26 cellular contexts compared by ENCODE assay signal in genomic region chr7:44433255-44434022, GRCh38. TPM values are rescaled to one million over a fixed set of nuclear protein-coding genes. Genes with fewer than 3 reads are reported as not detected.
A peak's percentile ranks its signal among the peaks of the same experiment; 100 is the strongest.
DNase-seq lines count a peak whose midpoint lies in the region; ATAC-seq and TF ChIP-seq lines count a peak whose summit lies in the region.
"Had no signal": no experiment of that assay in that cellular context is flagged by ENCODE, and none has a peak within 500 bp of the region (broad histone marks: within the 10 kb centered on the region; RNA-seq: fewer than 3 reads in every experiment).

No MANE protein-coding gene starts in this region.

- H3K27me3 Mint-ChIP-seq in CD4-positive, alpha-beta T cell, result no peaks in the 10 kb centered on the region
- no peaks in the 10 kb centered on the region for H3K27me3 Mint-ChIP-seq in activated T-helper 17 cell treated with anti-CD3 and anti-CD28 coated beads, Interleukin-2, amount 50 U/mL, for 72 hours
- H3K27me3 Mint-ChIP-seq: activated CD4-positive, alpha-beta T cell treated with anti-CD3 and anti-CD28 coated beads, Interleukin-2, amount 10 ng/mL, durations not matched to agents 7 days and 5 days; activated CD8-positive, alpha-beta memory T cell treated with anti-CD3 and anti-CD28 coated beads, Interleukin-2, amount 10 ng/mL, durations not matched to agents 7 days and 5 days; activated naive CD4-positive, alpha-beta T cell treated with anti-CD3 and anti-CD28 coated beads, Interleukin-2, amount 50 U/mL, for 24 hours had no signal

- intact Hi-C loops in CD4-positive, alpha-beta T cell (cut with DNase I, micrococcal nuclease), result loop anchor here (2.0 to 5.0 kb wide), 2 partner anchors 19 to 44 kb away; no protein-coding TSS in a partner anchor

- H3K4me3 ChIP-seq in BLaER1 (no peak overlapping the region), neuronal stem cell (ENCODE audit: low read length in 2 of 2) (peak overlapping the region in 1 of 2 donors; percentile 73)
- H3K4me3 ChIP-seq: heart right ventricle, vagina had no signal

- peak overlapping the region; percentile 12 for H3K27ac Mint-ChIP-seq in CD4-positive, alpha-beta T cell
- H3K27ac Mint-ChIP-seq in activated T-helper 17 cell treated with anti-CD3 and anti-CD28 coated beads, Interleukin-2, amount 50 U/mL, for 72 hours, result peak overlapping the region; percentile 53
- H3K27ac Mint-ChIP-seq: activated CD4-positive, alpha-beta T cell treated with anti-CD3 and anti-CD28 coated beads, Interleukin-2, amount 10 ng/mL, durations not matched to agents 7 days and 5 days; activated CD8-positive, alpha-beta memory T cell treated with anti-CD3 and anti-CD28 coated beads, Interleukin-2, amount 10 ng/mL, durations not matched to agents 7 days and 5 days had no signal

- peak overlapping the region; percentile 33 for H3K18ac ChIP-seq in neuronal stem cell (ENCODE audit: low read length)

- no peaks in the 10 kb centered on the region for H3K9me3 Mint-ChIP-seq in CD4-positive, alpha-beta T cell
- no peaks in the 10 kb centered on the region for H3K9me3 Mint-ChIP-seq in activated T-helper 17 cell treated with anti-CD3 and anti-CD28 coated beads, Interleukin-2, amount 50 U/mL, for 72 hours
- H3K9me3 Mint-ChIP-seq: activated naive CD4-positive, alpha-beta T cell treated with anti-CD3 and anti-CD28 coated beads, Interleukin-2, amount 50 U/mL, for 24 hours; activated T-helper 1 cell treated with anti-CD3 and anti-CD28 coated beads, Interleukin-12 subunit alpha, Interleukin-12 subunit beta, Interleukin-2, Interleukin-4 antibody, amounts not matched to agents 30 ng/mL and 10 ng/mL and 1 ng/mL, durations not matched to agents 14 hours and 24 hours and 36 hours had no signal

- peaks cover 11% of the 10 kb centered on the region for H3K79me1 ChIP-seq in neuronal stem cell (ENCODE audit: low read depth, low read length)

- peaks cover 95% of the 10 kb centered on the region for H4K20me1 ChIP-seq in BLaER1

- no peak overlapping the region for H2BK15ac ChIP-seq in neuronal stem cell (ENCODE audit: low read length)

- H3K4ac ChIP-seq in neuronal stem cell (ENCODE audit: low read length), result peak overlapping the region; percentile 53

- no peak for TF ChIP-seq CTCF in CD4-positive, alpha-beta T cell (IDR thresholded peaks at IDR 0.05)

- H2BK120ac ChIP-seq in neuronal stem cell (ENCODE audit: low read depth, low read length), result no peak overlapping the region

- no peak overlapping the region for H2AFZ ChIP-seq in neuronal stem cell (ENCODE audit: low read length)

- H3K4me2 ChIP-seq in BLaER1 (peak overlapping the region; percentile 69), neuronal stem cell (ENCODE audit: insufficient read depth, low read length, poor library complexity, severe bottlenecking) (no peak overlapping the region)

- peaks cover 79% of the 10 kb centered on the region for H3K4me1 Mint-ChIP-seq in CD4-positive, alpha-beta T cell (ENCODE audit: low read depth)
- H3K4me1 Mint-ChIP-seq in activated T-helper 17 cell treated with anti-CD3 and anti-CD28 coated beads, Interleukin-2, amount 50 U/mL, for 72 hours, result peaks cover 31% of the 10 kb centered on the region

- H3K36me3 ChIP-seq in BLaER1 (peaks cover 44% of the 10 kb centered on the region), neuronal stem cell (replicated peaks in 1 of 2; ENCODE audit: control insufficient read depth in 2 of 2, insufficient read depth in 2 of 2, low read length in 2 of 2) (peaks cover 7 to 15% of the 10 kb centered on the region in 2 donors)
- H3K36me3 ChIP-seq: vagina had no signal

- H2AK5ac ChIP-seq in neuronal stem cell (ENCODE audit: low read depth, low read length), result no peak overlapping the region

- peak overlapping the region; percentile 91 for H3K14ac ChIP-seq in neuronal stem cell (ENCODE audit: low read length)

- CTCF ChIA-PET in CD4-positive, alpha-beta T cell (lab: Charles Lee), result no interaction called here

- H4K91ac ChIP-seq in neuronal stem cell (ENCODE audit: low read depth, low read length, poor library complexity), result no peak overlapping the region

- H2BK12ac ChIP-seq in neuronal stem cell (ENCODE audit: low read length), result no peak overlapping the region

- no peak for DNase-seq in CD4-positive, alpha-beta T cell
- DNase-seq in neuronal stem cell (ENCODE audit: low spot score) (no peak), COR-L47 (lab: John Stamatoyannopoulos, UW) (no peak)
- DNase-seq in stimulated activated CD8-positive, alpha-beta memory T cell treated with anti-CD3 and anti-CD28 coated beads, Interleukin-4, amount 100 ng/mL, for 48 hours, result no peak
- DNase-seq: activated CD4-positive, alpha-beta T cell treated with anti-CD3 and anti-CD28 coated beads, Interleukin-2, amount 10 ng/mL, durations not matched to agents 7 days and 5 days; activated CD8-positive, alpha-beta memory T cell treated with anti-CD3 and anti-CD28 coated beads, Interleukin-2, amount 10 ng/mL, durations not matched to agents 7 days and 5 days; DMS53; effector CD4-positive, alpha-beta T cell; erythroblast; foreskin fibroblast; H7; left colon; mesenchymal stem cell; NCI-H1048; NCI-H187 treated with DMSO at 0.1 percent for 48 hours; NCI-H345; NCI-H748 treated with DMSO at 0.1 percent for 48 hours; stimulated activated naive CD4-positive, alpha-beta T cell; WERI-Rb-1 had no signal

- H3K9ac ChIP-seq in BLaER1 (no peak overlapping the region), neuronal stem cell (ENCODE audit: low read depth, low read length, poor library complexity) (peak overlapping the region; percentile 39)

- ATAC-seq in CD4-positive, alpha-beta T cell (ENCODE audit: poor library complexity), result no peak
- ATAC-seq in activated T-helper 17 cell treated with anti-CD3 and anti-CD28 coated beads, Interleukin-2, amount 50 U/mL, for 72 hours (replicated peaks), result no peak
- ATAC-seq in GM19351 (IDR thresholded peaks at IDR 0.05; ENCODE audit: unreplicated experiment), result no peak
- ATAC-seq: left colon had no signal

- H3K27ac ChIP-seq in BLaER1 (no peak overlapping the region), neuronal stem cell (replicated peaks; ENCODE audit: low read length) (no peak overlapping the region)
- no peak overlapping the region for H3K27ac ChIP-seq in CD4-positive, alpha-beta T cell (ENCODE audit: low read depth, low read length)
- H3K27ac ChIP-seq: vagina, WERI-Rb-1 had no signal

- no CpG with 5 or more reads among the region's 10 CpGs for WGBS in neuronal stem cell (ENCODE audit: extremely low coverage in 2 of 2, insufficient read length in 2 of 2, insufficient replicate concordance in 1 of 2), 2 donors

- H3K4me1 ChIP-seq in BLaER1, result peaks cover 39% of the 10 kb centered on the region
- peaks cover 0 to 3% of the 10 kb centered on the region in 2 donors for H3K4me1 ChIP-seq in neuronal stem cell (ENCODE audit: control insufficient read depth in 2 of 2, insufficient read depth in 1 of 2, low read depth in 1 of 2, low read length in 2 of 2)
- H3K4me1 ChIP-seq: vagina had no signal

- POLR2A ChIA-PET in CD4-positive, alpha-beta T cell (lab: Charles Lee), result no interaction called here

- H3K9me3 ChIP-seq in BLaER1 (no peaks in the 10 kb centered on the region), neuronal stem cell (replicated peaks in 1 of 2; ENCODE audit: control insufficient read depth in 2 of 2, insufficient read depth in 1 of 2, low read depth in 1 of 2, low read length in 2 of 2) (peaks cover 0 to 2% of the 10 kb centered on the region in 2 donors)
- H3K9me3 ChIP-seq in CD4-positive, alpha-beta T cell (ENCODE audit: control insufficient read depth, low read length), result no peaks in the 10 kb centered on the region
- H3K9me3 ChIP-seq: heart right ventricle, vagina had no signal

- H3K36me3 Mint-ChIP-seq in CD4-positive, alpha-beta T cell (ENCODE audit: low read depth), result peaks cover 51% of the 10 kb centered on the region
- H3K36me3 Mint-ChIP-seq in activated T-helper 17 cell treated with anti-CD3 and anti-CD28 coated beads, Interleukin-2, amount 50 U/mL, for 72 hours (ENCODE audit: low read depth), result peaks cover 27% of the 10 kb centered on the region

- peak overlapping the region; percentile 75 for H4K8ac ChIP-seq in neuronal stem cell (ENCODE audit: low read depth, low read length)

- no peaks in the 10 kb centered on the region for H3K27me3 ChIP-seq in BLaER1
- no peaks in the 10 kb centered on the region for H3K27me3 ChIP-seq in CD4-positive, alpha-beta T cell (ENCODE audit: control insufficient read depth, insufficient read depth, low read length)
- no peaks in the 10 kb centered on the region for H3K27me3 ChIP-seq in neuronal stem cell (ENCODE audit: control insufficient read depth in 3 of 3, insufficient read depth in 3 of 3, low read depth in 1 of 3, low read length in 3 of 3)
- H3K27me3 ChIP-seq: heart right ventricle, vagina had no signal

- peak overlapping the region; percentile 94 for H3K23ac ChIP-seq in neuronal stem cell (ENCODE audit: low read depth, low read length, poor library complexity)

- no peak overlapping the region for H3K4me3 Mint-ChIP-seq in CD4-positive, alpha-beta T cell
- no peak overlapping the region for H3K4me3 Mint-ChIP-seq in activated T-helper 17 cell treated with anti-CD3 and anti-CD28 coated beads, Interleukin-2, amount 50 U/mL, for 72 hours
- H3K4me3 Mint-ChIP-seq: activated CD4-positive, alpha-beta T cell treated with anti-CD3 and anti-CD28 coated beads, Interleukin-2, amount 10 ng/mL, durations not matched to agents 7 days and 5 days; activated CD8-positive, alpha-beta memory T cell treated with anti-CD3 and anti-CD28 coated beads, Interleukin-2, amount 10 ng/mL, durations not matched to agents 7 days and 5 days; activated naive CD4-positive, alpha-beta T cell treated with anti-CD3 and anti-CD28 coated beads, Interleukin-2, amount 50 U/mL, for 24 hours; activated T-helper 1 cell treated with anti-CD3 and anti-CD28 coated beads, Interleukin-12 subunit alpha, Interleukin-12 subunit beta, Interleukin-2, Interleukin-4 antibody, amounts not matched to agents 30 ng/mL and 10 ng/mL and 1 ng/mL, durations not matched to agents 14 hours and 24 hours and 36 hours had no signal

- H2BK5ac ChIP-seq in neuronal stem cell (ENCODE audit: low read length), result no peak overlapping the region

RNA-seq across cellular contexts. Expression of gene NUDCD3, which starts 57.0 kb away (rescaled TPM):
- 10 to 100 TPM; 56.6 to 60.6 TPM for total RNA-seq in CD4-positive, alpha-beta T cell
- total RNA-seq in activated T-helper 17 cell treated with anti-CD3 and anti-CD28 coated beads, Interleukin-2, amount 50 U/mL, for 72 hours, result 100 to 1,000 TPM in 1 of 2 donors, 10 to 100 TPM in 1; 96.4 to 101 TPM
- 37.7 TPM for polyA plus RNA-seq in neuronal stem cell (2013, experiment 1 of 2)
- 37.7 TPM for polyA plus RNA-seq in neuronal stem cell (2013, experiment 2 of 2)
